In the genomic region with DNA sequence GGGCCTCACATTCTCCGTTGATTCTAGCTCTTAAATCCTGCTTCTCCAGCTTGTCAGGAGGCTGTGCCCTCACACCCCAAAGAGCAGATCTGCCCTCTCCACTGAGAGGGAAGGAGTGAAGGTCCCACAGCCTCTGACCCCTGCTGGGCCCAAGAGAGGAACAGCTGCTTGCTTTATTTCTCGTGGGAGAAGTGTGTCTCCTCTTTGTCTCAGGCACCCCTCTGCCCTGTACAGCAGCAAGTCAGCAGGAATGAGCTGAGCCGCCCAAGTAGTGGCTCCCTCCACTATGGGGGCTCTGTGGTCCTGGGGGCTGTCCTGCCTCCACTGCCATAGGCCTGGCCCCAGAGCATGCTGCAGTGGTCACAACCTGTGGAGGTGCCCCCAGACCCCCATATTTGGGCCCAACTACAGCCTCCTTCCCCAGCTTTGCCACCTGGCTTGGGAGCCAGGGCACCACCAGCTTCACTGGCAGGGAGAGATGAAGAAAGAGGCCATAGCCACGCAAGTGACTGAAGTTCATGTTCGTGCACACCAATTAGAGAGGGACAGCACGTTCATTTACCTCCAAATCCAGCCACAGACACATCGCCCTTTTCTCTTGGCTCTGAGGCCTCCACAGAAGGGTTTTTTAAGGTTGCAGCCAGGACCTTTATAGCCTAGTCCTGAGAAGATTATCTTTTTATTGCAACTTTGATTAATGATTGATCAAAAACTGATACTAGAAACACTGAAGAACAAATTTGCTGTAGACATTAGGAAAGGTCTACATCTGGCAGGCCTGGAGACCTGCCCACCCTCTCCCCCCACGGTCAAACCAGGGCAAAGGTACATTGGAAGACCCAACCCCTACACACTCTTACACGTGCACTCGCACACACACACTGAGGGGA, we compare ENCODE assay signal across 16 cellular contexts. TPM values are rescaled to one million over a fixed set of nuclear protein-coding genes. Genes with fewer than 3 reads are reported as not detected.
DNase-seq lines count a peak whose midpoint lies in the region; ATAC-seq and TF ChIP-seq lines count a peak whose summit lies in the region.
"Had no signal": no experiment of that assay in that cellular context is flagged by ENCODE, and none has a peak within 500 bp of the region (broad histone marks: within the 10 kb centered on the region; RNA-seq: fewer than 3 reads in every experiment).

No MANE protein-coding gene starts in this region.

- peak; percentile 36 to 51 for TF ChIP-seq RAD21 in liver (IDR thresholded peaks at IDR 0.05)

- intact Hi-C loops in activated CD4-positive, alpha-beta memory T cell treated with anti-CD3 and anti-CD28 coated beads for 36 hours (cut with micrococcal nuclease) = no loop called here

- CTCF ChIA-PET in activated CD4-positive, alpha-beta T cell treated with anti-CD3 and anti-CD28 coated beads, Interleukin-2, amount 10 ng/mL, durations not matched to agents 7 days and 5 days (lab: Charles Lee) = interaction anchor here (1.2 to 5.0 kb wide), 6 partner anchors 7 to 38 kb away, joined by 3 to 53 read pairs (median 6); partner anchors contain the start of gene IRF1
- CTCF ChIA-PET in activated CD4-positive, alpha-beta memory T cell treated with anti-CD3 and anti-CD28 coated beads for 36 hours (lab: Charles Lee) = interaction anchor here (0.9 to 5.0 kb wide), 5 partner anchors 17 to 43 kb away, joined by 3 to 46 read pairs (median 31); no protein-coding TSS in a partner anchor

- H3K36me3 ChIP-seq in liver (ENCODE audit: control insufficient read depth in 4 of 4, insufficient read depth in 3 of 4, low read depth in 1 of 4, low read length in 3 of 4) = no peaks in the 10 kb centered on the region
- H3K36me3 ChIP-seq: HAP-1 had no signal

- no peak for TF ChIP-seq CTCF in liver (IDR thresholded peaks at IDR 0.05; ENCODE audit: low read depth, low read length, missing input control)

- H3K27me3 Mint-ChIP-seq in activated CD4-positive, alpha-beta T cell treated with anti-CD3 and anti-CD28 coated beads, Interleukin-2, amount 10 ng/mL, durations not matched to agents 7 days and 5 days = no peaks in the 10 kb centered on the region
- H3K27me3 Mint-ChIP-seq in activated CD4-positive, alpha-beta memory T cell treated with anti-CD3 and anti-CD28 coated beads for 36 hours = no peaks in the 10 kb centered on the region
- no peaks in the 10 kb centered on the region for H3K27me3 Mint-ChIP-seq in stimulated activated memory B cell treated with anti-CD40 and anti-IgM and Interleukin-4, amounts not matched to agents 10 μg/mL and 1 μg/mL and 100 μg/mL, for 72 hours

- no peak for TF ChIP-seq POLR2A in GM18505 (IDR thresholded peaks at IDR 0.05; ENCODE audit: borderline replicate concordance, extremely low read depth, insufficient read depth, insufficient read length)

- H3K4me1 ChIP-seq in liver (ENCODE audit: control insufficient read depth in 4 of 4, insufficient read depth in 4 of 4, low read length in 3 of 4) = peaks cover 28 to 98% (median 86%) of the 10 kb centered on the region in 4 donors
- H3K4me1 ChIP-seq: HAP-1 had no signal

- no peak for DNase-seq in activated CD4-positive, alpha-beta T cell treated with anti-CD3 and anti-CD28 coated beads, Interleukin-2, amount 10 ng/mL, durations not matched to agents 7 days and 5 days
- no peak for DNase-seq in activated CD4-positive, alpha-beta T cell treated with anti-CD3 and anti-CD28 coated beads, Interleukin-2, amount 50 U/mL, for 1 hour
- DNase-seq in activated CD4-positive, alpha-beta memory T cell treated with anti-CD3 and anti-CD28 coated beads for 36 hours = peak; percentile 7
- DNase-seq in NCI-H128 (lab: John Stamatoyannopoulos, UW; ENCODE audit: unreplicated experiment) = no peak
- no peak for DNase-seq in NCI-H146 treated with DMSO at 0.1 percent for 48 hours (lab: John Stamatoyannopoulos, UW; ENCODE audit: unreplicated experiment)
- DNase-seq: activated CD4-positive, alpha-beta T cell treated with anti-CD3 and anti-CD28 coated beads for 4 hours; amniotic stem cell; NCI-H2029; stimulated activated CD4-positive, alpha-beta T cell treated with anti-CD3 and anti-CD28 coated beads, Interleukin-4, amount 100 ng/mL, for 24 hours; testis had no signal

- peaks cover 98% of the 10 kb centered on the region for H3K4me1 Mint-ChIP-seq in activated CD4-positive, alpha-beta T cell treated with anti-CD3 and anti-CD28 coated beads, Interleukin-2, amount 10 ng/mL, durations not matched to agents 7 days and 5 days
- peaks cover 86% of the 10 kb centered on the region for H3K4me1 Mint-ChIP-seq in activated CD4-positive, alpha-beta memory T cell treated with anti-CD3 and anti-CD28 coated beads for 36 hours (ENCODE audit: low read depth)
- H3K4me1 Mint-ChIP-seq in stimulated activated memory B cell treated with anti-CD40 and anti-IgM and Interleukin-4, amounts not matched to agents 10 μg/mL and 1 μg/mL and 100 μg/mL, for 72 hours = peaks cover 87% of the 10 kb centered on the region

- H3K9me3 ChIP-seq in liver (ENCODE audit: control insufficient read depth in 4 of 4, low read length in 3 of 4) = no peaks in the 10 kb centered on the region
- H3K9me3 ChIP-seq: A549, HAP-1, testis had no signal

- H3K27me3 ChIP-seq in liver (ENCODE audit: control insufficient read depth in 4 of 4, insufficient read depth in 4 of 4, low read length in 3 of 4) = no peaks in the 10 kb centered on the region
- H3K27me3 ChIP-seq: testis had no signal

- H3K36me3 Mint-ChIP-seq in activated CD4-positive, alpha-beta T cell treated with anti-CD3 and anti-CD28 coated beads, Interleukin-2, amount 10 ng/mL, durations not matched to agents 7 days and 5 days (ENCODE audit: low read depth) = peaks cover 71% of the 10 kb centered on the region
- peaks cover 14% of the 10 kb centered on the region for H3K36me3 Mint-ChIP-seq in activated CD4-positive, alpha-beta memory T cell treated with anti-CD3 and anti-CD28 coated beads for 36 hours
- peaks cover 13% of the 10 kb centered on the region for H3K36me3 Mint-ChIP-seq in stimulated activated memory B cell treated with anti-CD40 and anti-IgM and Interleukin-4, amounts not matched to agents 10 μg/mL and 1 μg/mL and 100 μg/mL, for 72 hours

- peak overlapping the region; percentile 87 for H3K27ac Mint-ChIP-seq in activated CD4-positive, alpha-beta T cell treated with anti-CD3 and anti-CD28 coated beads, Interleukin-2, amount 10 ng/mL, durations not matched to agents 7 days and 5 days
- H3K27ac Mint-ChIP-seq in activated CD4-positive, alpha-beta memory T cell treated with anti-CD3 and anti-CD28 coated beads for 36 hours = peak overlapping the region; percentile 75
- H3K27ac Mint-ChIP-seq in stimulated activated memory B cell treated with anti-CD40 and anti-IgM and Interleukin-4, amounts not matched to agents 10 μg/mL and 1 μg/mL and 100 μg/mL, for 72 hours = peak overlapping the region; percentile 57

- no peaks in the 10 kb centered on the region for H3K9me3 Mint-ChIP-seq in activated CD4-positive, alpha-beta T cell treated with anti-CD3 and anti-CD28 coated beads, Interleukin-2, amount 10 ng/mL, durations not matched to agents 7 days and 5 days
- no peaks in the 10 kb centered on the region for H3K9me3 Mint-ChIP-seq in activated CD4-positive, alpha-beta memory T cell treated with anti-CD3 and anti-CD28 coated beads for 36 hours
- no peaks in the 10 kb centered on the region for H3K9me3 Mint-ChIP-seq in stimulated activated memory B cell treated with anti-CD40 and anti-IgM and Interleukin-4, amounts not matched to agents 10 μg/mL and 1 μg/mL and 100 μg/mL, for 72 hours

- no peak overlapping the region for H3K4me3 ChIP-seq in liver (ENCODE audit: low read depth in 1 of 3, low read length in 3 of 3)
- H3K4me3 ChIP-seq: A549, GM12878, HAP-1, testis had no signal

- peak overlapping the region; percentile 89 to 91 for H3K27ac ChIP-seq in liver (ENCODE audit: low read depth in 1 of 2, low read length in 2 of 2)
- H3K27ac ChIP-seq: testis had no signal

- ATAC-seq in stimulated activated memory B cell treated with anti-CD40 and anti-IgM and Interleukin-4, amounts not matched to agents 10 μg/mL and 1 μg/mL and 100 μg/mL, for 72 hours = no peak
- ATAC-seq in GM18505 (IDR thresholded peaks at IDR 0.05; ENCODE audit: unreplicated experiment) = no peak
- ATAC-seq: GM12878 had no signal

- POLR2A ChIA-PET in activated CD4-positive, alpha-beta T cell treated with anti-CD3 and anti-CD28 coated beads, Interleukin-2, amount 10 ng/mL, durations not matched to agents 7 days and 5 days (lab: Charles Lee) = interaction anchor here (0.9 kb wide), 1 partner anchor 36 kb away, joined by 3 read pairs; no protein-coding TSS in a partner anchor
- POLR2A ChIA-PET in activated CD4-positive, alpha-beta memory T cell treated with anti-CD3 and anti-CD28 coated beads for 36 hours (lab: Charles Lee) = interaction anchor here (0.8 to 5.1 kb wide), 5 partner anchors 10 to 37 kb away, joined by 3 to 94 read pairs (median 18); partner anchors contain the start of gene IRF1

- WGBS in liver = 42% methylated on average over 10 of the region's 10 CpGs

- H3K4me3 Mint-ChIP-seq in activated CD4-positive, alpha-beta T cell treated with anti-CD3 and anti-CD28 coated beads, Interleukin-2, amount 10 ng/mL, durations not matched to agents 7 days and 5 days = peak overlapping the region; percentile 67
- no peak overlapping the region for H3K4me3 Mint-ChIP-seq in activated CD4-positive, alpha-beta memory T cell treated with anti-CD3 and anti-CD28 coated beads for 36 hours
- H3K4me3 Mint-ChIP-seq in stimulated activated memory B cell treated with anti-CD40 and anti-IgM and Interleukin-4, amounts not matched to agents 10 μg/mL and 1 μg/mL and 100 μg/mL, for 72 hours = no peak overlapping the region

- peak overlapping the region in 1 of 2 donors; percentile 78 for H3K9ac ChIP-seq in liver (ENCODE audit: low read depth in 1 of 2, low read length in 2 of 2)

TF ChIP-seq in liver, 16 proteins besides CTCF, POLR2A, EP300 and RAD21 (continues in another document):
- TF ChIP-seq YY1 (IDR thresholded peaks at IDR 0.05) (peak; percentile 68), FOXA2 (IDR thresholded peaks at IDR 0.05) (peak; percentile 54), SP1 (IDR thresholded peaks at IDR 0.05) (peak; percentile 97), FOXA1 (IDR thresholded peaks at IDR 0.05) (peak; percentile 59), HNF4A (conservative IDR thresholded peaks at IDR 0.05) (peak; percentile 75 to 83), HNF4G (IDR thresholded peaks at IDR 0.05) (peak; percentile 45), GABPA (IDR thresholded peaks at IDR 0.05 in 1 of 2, conservative IDR thresholded peaks at IDR 0.05 in 1 of 2) (no peak)
- TF ChIP-seq, protein P1, sequence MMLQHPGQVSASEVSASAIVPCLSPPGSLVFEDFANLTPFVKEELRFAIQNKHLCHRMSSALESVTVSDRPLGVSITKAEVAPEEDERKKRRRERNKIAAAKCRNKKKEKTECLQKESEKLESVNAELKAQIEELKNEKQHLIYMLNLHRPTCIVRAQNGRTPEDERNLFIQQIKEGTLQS (IDR thresholded peaks at IDR 0.05) = peak; percentile 38

RNA-seq across cellular contexts. Expression of gene IRF1, which starts 27.5 kb away (rescaled TPM):
- total RNA-seq in activated CD4-positive, alpha-beta T cell treated with anti-CD3 and anti-CD28 coated beads, Interleukin-2, amount 10 ng/mL, durations not matched to agents 7 days and 5 days = 100 to 1,000 TPM; 289 to 302 TPM
- total RNA-seq in activated CD4-positive, alpha-beta memory T cell treated with anti-CD3 and anti-CD28 coated beads for 36 hours = 100 to 1,000 TPM; 104 to 106 TPM
- 10 to 100 TPM in 1 of 2 donors, 1 to 10 TPM in 1; 9.5 to 42.6 TPM for total RNA-seq in liver
- polyA plus RNA-seq in liver = 10 to 100 TPM; 22.1 to 27.3 TPM
